18 cellular contexts compared by ENCODE assay signal in genomic region chr6:131372535-131372934, GRCh38.
DNase-seq lines count a peak whose midpoint lies in the region; ATAC-seq, FAIRE-seq and TF ChIP-seq lines count a peak whose summit lies in the region.
"Had no signal": no experiment of that assay in that cellular context is flagged by ENCODE, and none has a peak within 500 bp of the region (broad histone marks: within the 10 kb centered on the region; RNA-seq: fewer than 3 reads in every experiment).

No MANE protein-coding gene starts in this region.

- H4K20me1 ChIP-seq in GM23248 (ENCODE audit: insufficient read depth): no peaks in the 10 kb centered on the region

- peaks cover 2% of the 10 kb centered on the region for H3K9me3 Mint-ChIP-seq in neural crest cell
- H3K9me3 Mint-ChIP-seq: IgD-negative memory B cell had no signal

- H3K4me3 ChIP-seq in ACC112 (ENCODE audit: low read depth, low read length) (no peak overlapping the region), GM23248 (no peak overlapping the region), astrocyte of the spinal cord (ENCODE audit: low read depth, low read length) (no peak overlapping the region)

- 41% methylated on average over 5 of the region's 5 CpGs for WGBS in GM23248 (ENCODE audit: low coverage in 1 of 2, low lambda C conversion rate in 2 of 2, missing lambda C conversion rate in 2 of 2), 2 experiments

- H3K9me3 ChIP-seq in GM23248 (ENCODE audit: low read depth): no peaks in the 10 kb centered on the region

- no peak overlapping the region for H3K27ac ChIP-seq in ACC112 (ENCODE audit: low read depth, low read length)
- no peak overlapping the region for H3K27ac ChIP-seq in GM23248
- H3K27ac ChIP-seq: 22Rv1 had no signal

- peak overlapping the region; percentile 44 for H2AFZ ChIP-seq in ACC112 (ENCODE audit: low read length, unreplicated experiment)
- H2AFZ ChIP-seq in GM23248: no peak overlapping the region

- H3K9ac ChIP-seq in GM23248: no peak overlapping the region

- H3F3A ChIP-seq in GM23248 (ENCODE audit: insufficient read depth): peaks cover 7% of the 10 kb centered on the region

- H3K27me3 Mint-ChIP-seq in neural crest cell (ENCODE audit: low read depth): no peaks in the 10 kb centered on the region

- peak overlapping the region; percentile 2 for H3K4me2 ChIP-seq in GM23248 (ENCODE audit: unreplicated experiment)

- DNase-seq in GM23248 (peak; percentile 81), astrocyte of the spinal cord (ENCODE audit: low read depth, low spot score) (peak; percentile 36), neural crest cell (ENCODE audit: low read depth, low spot score) (no peak), NCI-H2081 (lab: John Stamatoyannopoulos, UW) (no peak), HTR-8/SVneo (ENCODE audit: insufficient read length, low spot score) (no peak), urothelium cell line (ENCODE audit: low spot score) (no peak)
- DNase-seq: GDM1, NCI-H1436, NCI-H2029 treated with DMSO at 0.1 percent for 48 hours, NCI-H510A treated with DMSO at 0.1 percent for 48 hours, SHP77 treated with DMSO at 0.1 percent for 48 hours had no signal

- H3K36me3 ChIP-seq in ACC112 (ENCODE audit: insufficient read depth, low read length): no peaks in the 10 kb centered on the region
- no peaks in the 10 kb centered on the region for H3K36me3 ChIP-seq in GM23248 (ENCODE audit: low read depth)

- TF ChIP-seq CTCF in astrocyte of the spinal cord (IDR thresholded peaks at IDR 0.05; ENCODE audit: low read depth, low read length): no peak
- TF ChIP-seq CTCF in neural crest cell (conservative IDR thresholded peaks at IDR 0.05): no peak

- peak overlapping the region; percentile 59 for H3K27ac Mint-ChIP-seq in neural crest cell (ENCODE audit: unreplicated experiment)
- H3K27ac Mint-ChIP-seq: CD14-positive monocyte, IgD-negative memory B cell had no signal

- H3K27me3 ChIP-seq in ACC112 (ENCODE audit: insufficient read depth, low read length) (no peaks in the 10 kb centered on the region), GM23248 (replicated peaks; ENCODE audit: insufficient read depth) (no peaks in the 10 kb centered on the region)

- in situ Hi-C loops in GM23248 (cut with MboI) (no loop called here), astrocyte of the spinal cord (cut with HindIII; ENCODE audit: low sequenced_read_pairs) (no loop called here)

- no peak for ATAC-seq in HG03095 (IDR thresholded peaks at IDR 0.05; ENCODE audit: unreplicated experiment)

- no peaks in the 10 kb centered on the region for H3K9me2 ChIP-seq in GM23248 (ENCODE audit: insufficient read depth)

- H3K4me1 ChIP-seq in ACC112 (ENCODE audit: control insufficient read depth, insufficient read depth, low read length, unreplicated experiment) (peaks cover 9% of the 10 kb centered on the region), GM23248 (ENCODE audit: insufficient read depth) (peaks cover 23% of the 10 kb centered on the region)

- H3K4me3 Mint-ChIP-seq in neural crest cell: no peak overlapping the region
- H3K4me3 Mint-ChIP-seq: CD14-positive monocyte, IgD-negative memory B cell had no signal

- peaks cover 14% of the 10 kb centered on the region for H3K4me1 Mint-ChIP-seq in neural crest cell

- no peaks in the 10 kb centered on the region for H3K36me3 Mint-ChIP-seq in neural crest cell (ENCODE audit: low read depth)
- H3K36me3 Mint-ChIP-seq: CD14-positive monocyte, IgD-negative memory B cell had no signal

- FAIRE-seq in HTR-8/SVneo (lab: Jason Lieb, UNC): no peak
- no peak for FAIRE-seq in urothelium cell line (lab: Jason Lieb, UNC)
- FAIRE-seq: H54, RCC 7860 had no signal

- H3K79me2 ChIP-seq in ACC112 (ENCODE audit: control insufficient read depth, insufficient read depth, low read length, unreplicated experiment) (no peaks in the 10 kb centered on the region), GM23248 (ENCODE audit: insufficient read depth) (no peaks in the 10 kb centered on the region)

Comparison
In these comparisons a context has a peak if more than half of its experiments do, and no peak if none do; other contexts are left out.
1. DNase-seq: peak in GM23248 (single experiment) and astrocyte of the spinal cord (single experiment); none in neural crest cell (single experiment), NCI-H2081 (0 of 2), HTR-8/SVneo (single experiment) and urothelium cell line (single experiment).